Comparison of ENCODE assay signal across 7 cellular contexts in the genomic region with DNA sequence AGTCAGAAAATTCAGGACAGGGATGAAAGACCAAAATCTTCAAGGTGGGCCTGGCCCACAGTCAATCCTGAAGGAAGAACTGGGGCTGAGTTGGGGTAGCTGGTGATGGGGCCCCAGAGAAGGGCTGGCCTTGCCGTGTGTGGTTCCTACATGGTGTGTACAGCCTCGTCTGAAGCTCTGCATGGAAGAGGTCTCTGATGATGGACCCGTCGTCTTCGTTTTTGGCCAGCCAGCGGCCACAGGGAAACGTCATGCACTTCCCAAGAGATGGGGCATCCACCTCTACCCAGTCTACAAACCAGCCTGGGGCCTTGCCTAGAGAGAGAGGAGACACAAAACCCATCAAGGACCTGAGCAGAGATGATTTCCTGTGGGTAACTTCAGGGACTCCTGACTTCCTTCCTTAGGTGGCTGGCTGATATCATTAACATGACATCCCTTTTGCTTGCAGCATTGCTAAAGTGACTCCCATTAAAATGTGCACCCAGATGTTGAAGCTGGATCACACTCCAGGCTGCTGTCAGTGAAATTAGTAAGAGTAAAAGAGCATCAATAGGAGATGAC.
"Had no signal": no experiment of that assay in that cellular context is flagged by ENCODE, and none has a peak within 500 bp of the region (broad histone marks: within the 10 kb centered on the region; RNA-seq: fewer than 3 reads in every experiment).

No MANE protein-coding gene starts in this region.

- DNase-seq: GOT3, HFFc6, IMR-90, KBM-7 had no signal

- H3K4me1 ChIP-seq: HAP-1 had no signal

- H3K4me3 Mint-ChIP-seq: HFFc6 had no signal

- H3K9me3 ChIP-seq: HAP-1 had no signal

- H2AFZ ChIP-seq: GM23248 had no signal

- H3K27ac ChIP-seq: GM23248 had no signal

- H3K9ac ChIP-seq: GM23248 had no signal

- H3K36me3 ChIP-seq: HAP-1 had no signal

- H3K4me3 ChIP-seq: GM23248, HAP-1 had no signal

- ATAC-seq: HCT116 had no signal

- H3K27ac Mint-ChIP-seq: HFFc6 had no signal
